Comparison of ENCODE assay signal across 1 cellular context in genomic region chr2:241351640-241352031, GRCh38.
TF ChIP-seq lines count a peak whose summit lies in the region.

No MANE protein-coding gene starts in this region.

TF ChIP-seq in HepG2, 621 proteins besides CTCF, POLR2A, EP300 and RAD21 (continued from another document and continues in another):
- TF ChIP-seq, protein P1, sequence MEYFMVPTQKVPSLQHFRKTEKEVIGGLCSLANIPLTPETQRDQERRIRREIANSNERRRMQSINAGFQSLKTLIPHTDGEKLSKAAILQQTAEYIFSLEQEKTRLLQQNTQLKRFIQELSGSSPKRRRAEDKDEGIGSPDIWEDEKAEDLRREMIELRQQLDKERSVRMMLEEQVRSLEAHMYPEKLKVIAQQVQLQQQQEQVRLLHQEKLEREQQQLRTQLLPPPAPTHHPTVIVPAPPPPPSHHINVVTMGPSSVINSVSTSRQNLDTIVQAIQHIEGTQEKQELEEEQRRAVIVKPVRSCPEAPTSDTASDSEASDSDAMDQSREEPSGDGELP (IDR thresholded peaks at IDR 0.05; ENCODE audit: borderline replicate concordance, low read depth): 0 out of 2 replicates have a peak, but pooled peaks have one; percentile 43
- TF ChIP-seq ZNF790 (CRISPR knock-in tag; IDR thresholded peaks at IDR 0.05; ENCODE audit: borderline replicate concordance) (no peak), ZNF543 (CRISPR knock-in tag; IDR thresholded peaks at IDR 0.05) (no peak), NR2F6 (IDR thresholded peaks at IDR 0.05) (peak; percentile 77), NR2F6 (CRISPR knock-in tag; IDR thresholded peaks at IDR 0.05) (peak; percentile 37; the same call in 1 of the 2 replicates), MZF1 (CRISPR knock-in tag; IDR thresholded peaks at IDR 0.05; ENCODE audit: borderline replicate concordance) (no peak), ZNF180 (CRISPR knock-in tag; IDR thresholded peaks at IDR 0.05; ENCODE audit: borderline replicate concordance, low read depth) (no peak), KDM2A (CRISPR knock-in tag; IDR thresholded peaks at IDR 0.05; ENCODE audit: borderline replicate concordance, low read depth) (no peak), CHD4 (IDR thresholded peaks at IDR 0.05; ENCODE audit: borderline replicate concordance, low read length) (peak; percentile 47; the same call in 1 of the 2 replicates), SMYD3 (CRISPR knock-in tag; IDR thresholded peaks at IDR 0.05) (0 out of 2 replicates have a peak, but pooled peaks have one; percentile 45), ZNF335 (CRISPR knock-in tag; IDR thresholded peaks at IDR 0.05) (no peak), ZMYM3 (CRISPR knock-in tag; IDR thresholded peaks at IDR 0.05) (no peak), ZBTB20 (CRISPR knock-in tag; IDR thresholded peaks at IDR 0.05; ENCODE audit: borderline replicate concordance, low read depth) (no peak), MTA3 (CRISPR knock-in tag; IDR thresholded peaks at IDR 0.05) (no peak), ZIK1 (CRISPR knock-in tag; IDR thresholded peaks at IDR 0.05; ENCODE audit: borderline replicate concordance, low read depth) (no peak), ARID5B (CRISPR knock-in tag; IDR thresholded peaks at IDR 0.05) (peak; percentile 64; the same call in 1 of the 2 replicates), MIXL1 (CRISPR knock-in tag; IDR thresholded peaks at IDR 0.05) (peak; percentile 77), KMT2A (CRISPR knock-in tag; IDR thresholded peaks at IDR 0.05) (no peak), MXI1 (IDR thresholded peaks at IDR 0.05; ENCODE audit: borderline replicate concordance, low read depth, low read length) (peak; percentile 28; the same call in 1 of the 3 replicates), PHF21A (CRISPR knock-in tag; IDR thresholded peaks at IDR 0.05) (no peak; the same call in 1 of the 2 replicates), POLR2G (IDR thresholded peaks at IDR 0.05; ENCODE audit: low read depth, low read length) (no peak), ZFP82 (CRISPR knock-in tag; IDR thresholded peaks at IDR 0.05; ENCODE audit: borderline replicate concordance) (peak; percentile 58; the same call in 1 of the 2 replicates), MBD4 (IDR thresholded peaks at IDR 0.05; ENCODE audit: borderline replicate concordance, low read length) (no peak), ZNF878 (CRISPR knock-in tag; IDR thresholded peaks at IDR 0.05) (0 out of 2 replicates have a peak, but pooled peaks have one; percentile 52), ZEB1 (IDR thresholded peaks at IDR 0.05; ENCODE audit: insufficient replicate concordance, low read depth) (peak; percentile 31), THAP11 (CRISPR knock-in tag; IDR thresholded peaks at IDR 0.05) (no peak), AGO1 (IDR thresholded peaks at IDR 0.05; ENCODE audit: low read depth, low read length, poor library complexity, severe bottlenecking) (no peak), PCBP2 (optimal IDR thresholded peaks at IDR 0.05; ENCODE audit: low read depth, low read length, poor library complexity, severe bottlenecking) (no peak), CBX5 (CRISPR knock-in tag; IDR thresholded peaks at IDR 0.05; ENCODE audit: borderline replicate concordance) (no peak), ZNF367 (CRISPR knock-in tag; IDR thresholded peaks at IDR 0.05; ENCODE audit: borderline replicate concordance) (no peak), ZNF562 (CRISPR knock-in tag; IDR thresholded peaks at IDR 0.05; ENCODE audit: borderline replicate concordance) (no peak), EZH2 (conservative IDR thresholded peaks at IDR 0.05; ENCODE audit: low read depth, low read length) (no peak), ZNF652 (CRISPR knock-in tag; IDR thresholded peaks at IDR 0.05; ENCODE audit: borderline replicate concordance, low read depth) (no peak), TBP (CRISPR knock-in tag; IDR thresholded peaks at IDR 0.05) (no peak), SKI (IDR thresholded peaks at IDR 0.05; ENCODE audit: partially characterized antibody) (no peak), ATM (IDR thresholded peaks at IDR 0.05; ENCODE audit: borderline replicate concordance) (no peak), SSRP1 (CRISPR knock-in tag; IDR thresholded peaks at IDR 0.05) (no peak), SIN3A (IDR thresholded peaks at IDR 0.05; ENCODE audit: borderline replicate concordance, low read depth, low read length) (0 out of 2 replicates have a peak, but pooled peaks have one; percentile 13), SRSF9 (IDR thresholded peaks at IDR 0.05; ENCODE audit: borderline replicate concordance, insufficient read depth, low read depth, low read length, poor library complexity, severe bottlenecking) (no peak), ZNF160 (CRISPR knock-in tag; IDR thresholded peaks at IDR 0.05) (no peak), SMC3 (IDR thresholded peaks at IDR 0.05; ENCODE audit: low read length) (no peak), MAF1 (CRISPR knock-in tag; IDR thresholded peaks at IDR 0.05; ENCODE audit: borderline replicate concordance) (no peak), SAP130 (CRISPR knock-in tag; IDR thresholded peaks at IDR 0.05; ENCODE audit: low read depth) (peak; percentile 65), SETDB1 (CRISPR knock-in tag; IDR thresholded peaks at IDR 0.05; ENCODE audit: borderline replicate concordance) (no peak), PPARG (CRISPR knock-in tag; conservative IDR thresholded peaks at IDR 0.05) (peak; percentile 54; the same call in 1 of the 2 replicates), SOX6 (IDR thresholded peaks at IDR 0.05) (no peak), SOX6 (CRISPR knock-in tag; IDR thresholded peaks at IDR 0.05) (peak; percentile 56; the same call in 1 of the 2 replicates), MTERF4 (CRISPR knock-in tag; IDR thresholded peaks at IDR 0.05) (no peak), PAXIP1 (CRISPR knock-in tag; conservative IDR thresholded peaks at IDR 0.05) (peak; percentile 86), ELF3 (CRISPR knock-in tag; IDR thresholded peaks at IDR 0.05) (0 out of 2 replicates have a peak, but pooled peaks have one; percentile 28), TMF1 (CRISPR knock-in tag; IDR thresholded peaks at IDR 0.05; ENCODE audit: low read depth) (no peak), KAT2B (IDR thresholded peaks at IDR 0.05; ENCODE audit: borderline replicate concordance, low read depth, low read length) (no peak), FOXK1 (CRISPR knock-in tag; IDR thresholded peaks at IDR 0.05; ENCODE audit: borderline replicate concordance, low read depth) (peak; percentile 60; the same call in 1 of the 2 replicates), ZMYM4 (CRISPR knock-in tag; IDR thresholded peaks at IDR 0.05) (no peak; the same call in 1 of the 2 replicates), MAFK (conservative IDR thresholded peaks at IDR 0.05 in 1 of 2, IDR thresholded peaks at IDR 0.05 in 1 of 2; ENCODE audit: low read length in 2 of 2) (no peak), KLF9 (CRISPR knock-in tag; IDR thresholded peaks at IDR 0.05; ENCODE audit: low read depth) (no peak), HNF4A (CRISPR knock-in tag; IDR thresholded peaks at IDR 0.05) (peak; percentile 31), ARID2 (CRISPR knock-in tag; IDR thresholded peaks at IDR 0.05; ENCODE audit: borderline replicate concordance) (no peak), ZFP36 (IDR thresholded peaks at IDR 0.05; ENCODE audit: borderline replicate concordance, low read depth, low read length, partially characterized antibody) (no peak)
- TF ChIP-seq, protein P2, sequence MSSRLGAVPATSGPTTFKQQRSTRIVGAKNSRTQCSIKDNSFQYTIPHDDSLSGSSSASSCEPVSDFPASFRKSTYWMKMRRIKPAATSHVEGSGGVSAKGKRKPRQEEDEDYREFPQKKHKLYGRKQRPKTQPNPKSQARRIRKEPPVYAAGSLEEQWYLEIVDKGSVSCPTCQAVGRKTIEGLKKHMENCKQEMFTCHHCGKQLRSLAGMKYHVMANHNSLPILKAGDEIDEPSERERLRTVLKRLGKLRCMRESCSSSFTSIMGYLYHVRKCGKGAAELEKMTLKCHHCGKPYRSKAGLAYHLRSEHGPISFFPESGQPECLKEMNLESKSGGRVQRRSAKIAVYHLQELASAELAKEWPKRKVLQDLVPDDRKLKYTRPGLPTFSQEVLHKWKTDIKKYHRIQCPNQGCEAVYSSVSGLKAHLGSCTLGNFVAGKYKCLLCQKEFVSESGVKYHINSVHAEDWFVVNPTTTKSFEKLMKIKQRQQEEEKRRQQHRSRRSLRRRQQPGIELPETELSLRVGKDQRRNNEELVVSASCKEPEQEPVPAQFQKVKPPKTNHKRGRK (CRISPR knock-in tag; IDR thresholded peaks at IDR 0.05): no peak
- TF ChIP-seq, protein P3, sequence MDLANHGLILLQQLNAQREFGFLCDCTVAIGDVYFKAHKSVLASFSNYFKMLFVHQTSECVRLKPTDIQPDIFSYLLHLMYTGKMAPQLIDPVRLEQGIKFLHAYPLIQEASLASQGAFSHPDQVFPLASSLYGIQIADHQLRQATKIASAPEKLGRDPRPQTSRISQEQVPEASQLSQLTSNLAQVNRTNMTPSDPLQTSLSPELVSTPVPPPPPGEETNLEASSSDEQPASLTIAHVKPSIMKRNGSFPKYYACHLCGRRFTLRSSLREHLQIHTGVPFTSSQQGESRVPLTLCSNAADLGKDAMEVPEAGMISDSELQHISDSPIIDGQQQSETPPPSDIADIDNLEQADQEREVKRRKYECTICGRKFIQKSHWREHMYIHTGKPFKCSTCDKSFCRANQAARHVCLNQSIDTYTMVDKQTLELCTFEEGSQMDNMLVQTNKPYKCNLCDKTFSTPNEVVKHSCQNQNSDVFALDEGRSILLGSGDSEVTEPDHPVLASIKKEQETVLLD (CRISPR knock-in tag; IDR thresholded peaks at IDR 0.05; ENCODE audit: low read depth): no peak
- TF ChIP-seq, protein P4, sequence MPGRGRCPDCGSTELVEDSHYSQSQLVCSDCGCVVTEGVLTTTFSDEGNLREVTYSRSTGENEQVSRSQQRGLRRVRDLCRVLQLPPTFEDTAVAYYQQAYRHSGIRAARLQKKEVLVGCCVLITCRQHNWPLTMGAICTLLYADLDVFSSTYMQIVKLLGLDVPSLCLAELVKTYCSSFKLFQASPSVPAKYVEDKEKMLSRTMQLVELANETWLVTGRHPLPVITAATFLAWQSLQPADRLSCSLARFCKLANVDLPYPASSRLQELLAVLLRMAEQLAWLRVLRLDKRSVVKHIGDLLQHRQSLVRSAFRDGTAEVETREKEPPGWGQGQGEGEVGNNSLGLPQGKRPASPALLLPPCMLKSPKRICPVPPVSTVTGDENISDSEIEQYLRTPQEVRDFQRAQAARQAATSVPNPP (CRISPR knock-in tag; IDR thresholded peaks at IDR 0.05): no peak
